17 cellular contexts compared by ENCODE assay signal in the genomic region with DNA sequence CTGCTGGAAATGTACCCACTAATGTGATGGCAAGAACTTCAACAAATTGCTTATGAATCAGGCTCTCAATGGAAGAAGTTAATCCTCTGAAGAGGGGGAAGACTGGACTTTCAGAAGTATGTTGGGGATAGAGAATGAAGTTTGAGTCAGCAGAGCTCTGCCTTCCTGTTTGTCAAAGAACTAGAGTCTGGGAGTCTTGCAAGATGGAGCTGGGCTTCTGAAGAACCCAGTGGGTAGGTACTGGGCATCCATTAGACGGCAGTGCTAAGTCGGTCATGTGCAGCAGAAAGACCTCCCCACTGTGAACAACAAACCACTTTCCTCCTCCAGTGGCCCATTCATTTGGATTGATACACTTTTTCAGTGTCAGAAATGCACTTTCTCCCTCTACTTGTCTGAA. TPM values are rescaled to one million over a fixed set of nuclear protein-coding genes. Genes with fewer than 3 reads are reported as not detected.
DNase-seq lines count a peak whose midpoint lies in the region; ATAC-seq and TF ChIP-seq lines count a peak whose summit lies in the region.
"Had no signal": no experiment of that assay in that cellular context is flagged by ENCODE, and none has a peak within 500 bp of the region (broad histone marks: within the 10 kb centered on the region; RNA-seq: fewer than 3 reads in every experiment).

No MANE protein-coding gene starts in this region.

- peak; percentile 29 for ATAC-seq in activated CD8-positive, alpha-beta T cell treated with anti-CD3 and anti-CD28 coated beads for 36 hours
- ATAC-seq in activated CD8-positive, alpha-beta T cell treated with anti-CD3 and anti-CD28 coated beads, Interleukin-2, amount 10 ng/mL, durations not matched to agents 7 days and 5 days = no peak
- ATAC-seq in GM18909 (IDR thresholded peaks at IDR 0.05; ENCODE audit: poor library complexity, unreplicated experiment) = no peak

- H3K27ac ChIP-seq in CD4-positive, alpha-beta memory T cell (ENCODE audit: low read depth, low read length) = no peak overlapping the region
- no peak overlapping the region for H3K27ac ChIP-seq in osteoblast (ENCODE audit: low read depth, low read length)
- H3K27ac ChIP-seq: Peyer's patch had no signal

- peaks cover 43% of the 10 kb centered on the region for H3K4me1 Mint-ChIP-seq in activated CD8-positive, alpha-beta T cell treated with anti-CD3 and anti-CD28 coated beads for 36 hours (ENCODE audit: low read depth)
- H3K4me1 Mint-ChIP-seq in activated CD8-positive, alpha-beta T cell treated with anti-CD3 and anti-CD28 coated beads, Interleukin-2, amount 10 ng/mL, durations not matched to agents 7 days and 5 days (ENCODE audit: low read depth) = peaks cover 37% of the 10 kb centered on the region
- peaks cover 44 to 80% (median 53%) of the 10 kb centered on the region in 4 donors for H3K4me1 Mint-ChIP-seq in CD4-positive, alpha-beta memory T cell
- H3K4me1 Mint-ChIP-seq in activated T-helper 2 cell treated with anti-CD3 and anti-CD28 coated beads, Interferon-gamma antibody, Interleukin-2, Interleukin-4, amounts not matched to agents 10 μg/mL and 5 μg/mL and 100 μg/mL, durations not matched to agents 14 hours and 24 hours and 36 hours (ENCODE audit: low read depth) = peaks cover 61% of the 10 kb centered on the region

- intact Hi-C loops in activated CD8-positive, alpha-beta T cell treated with anti-CD3 and anti-CD28 coated beads for 36 hours (cut with micrococcal nuclease) = no loop called here
- intact Hi-C loops in CD4-positive, alpha-beta memory T cell (cut with micrococcal nuclease) = no loop called here
- intact Hi-C loops in activated T-helper 2 cell treated with anti-CD3 and anti-CD28 coated beads, Interferon-gamma antibody, Interleukin-2, Interleukin-4, amounts not matched to agents 10 μg/mL and 5 μg/mL and 100 μg/mL, durations not matched to agents 14 hours and 24 hours and 36 hours (cut with micrococcal nuclease) = no loop called here
- intact Hi-C loops in posterior vena cava (cut with DNase I) = no loop called here

- peaks cover 2% of the 10 kb centered on the region for H3K79me2 ChIP-seq in osteoblast (ENCODE audit: insufficient read depth, low read length)

- no peak overlapping the region for H3K4me3 ChIP-seq in CD4-positive, alpha-beta memory T cell (ENCODE audit: low read length in 2 of 2)
- no peak overlapping the region for H3K4me3 ChIP-seq in osteoblast (ENCODE audit: insufficient read depth, low read length)
- H3K4me3 ChIP-seq: HAP-1, Peyer's patch had no signal

- H3K27me3 ChIP-seq in CD4-positive, alpha-beta memory T cell (ENCODE audit: insufficient read depth, low read length) = no peaks in the 10 kb centered on the region
- H3K27me3 ChIP-seq in osteoblast (ENCODE audit: insufficient read depth, low read length) = no peaks in the 10 kb centered on the region
- H3K27me3 ChIP-seq: Peyer's patch had no signal

- H3K9me3 Mint-ChIP-seq in activated CD8-positive, alpha-beta T cell treated with anti-CD3 and anti-CD28 coated beads for 36 hours = no peaks in the 10 kb centered on the region
- H3K9me3 Mint-ChIP-seq in activated CD8-positive, alpha-beta T cell treated with anti-CD3 and anti-CD28 coated beads, Interleukin-2, amount 10 ng/mL, durations not matched to agents 7 days and 5 days (ENCODE audit: insufficient read depth) = no peaks in the 10 kb centered on the region
- H3K9me3 Mint-ChIP-seq in CD4-positive, alpha-beta memory T cell = no peaks in the 10 kb centered on the region
- H3K9me3 Mint-ChIP-seq in activated T-helper 2 cell treated with anti-CD3 and anti-CD28 coated beads, Interferon-gamma antibody, Interleukin-2, Interleukin-4, amounts not matched to agents 10 μg/mL and 5 μg/mL and 100 μg/mL, durations not matched to agents 14 hours and 24 hours and 36 hours = no peaks in the 10 kb centered on the region
- H3K9me3 Mint-ChIP-seq: IgD-negative memory B cell had no signal

- peaks cover 26% of the 10 kb centered on the region for H3K36me3 ChIP-seq in CD4-positive, alpha-beta memory T cell (ENCODE audit: insufficient read depth, low read length)
- peaks cover 10% of the 10 kb centered on the region for H3K36me3 ChIP-seq in osteoblast (ENCODE audit: insufficient read depth, low read length)

- H3K27ac Mint-ChIP-seq in activated CD8-positive, alpha-beta T cell treated with anti-CD3 and anti-CD28 coated beads for 36 hours = peak overlapping the region; percentile 6
- no peak overlapping the region for H3K27ac Mint-ChIP-seq in activated CD8-positive, alpha-beta T cell treated with anti-CD3 and anti-CD28 coated beads, Interleukin-2, amount 10 ng/mL, durations not matched to agents 7 days and 5 days
- H3K27ac Mint-ChIP-seq in CD4-positive, alpha-beta memory T cell = peak overlapping the region; percentile 3 to 69 (median 50)
- peak overlapping the region; percentile 70 for H3K27ac Mint-ChIP-seq in activated T-helper 2 cell treated with anti-CD3 and anti-CD28 coated beads, Interferon-gamma antibody, Interleukin-2, Interleukin-4, amounts not matched to agents 10 μg/mL and 5 μg/mL and 100 μg/mL, durations not matched to agents 14 hours and 24 hours and 36 hours

- no peaks in the 10 kb centered on the region for H4K20me1 ChIP-seq in osteoblast (ENCODE audit: insufficient read depth, low read length)

- no peak for DNase-seq in activated CD8-positive, alpha-beta T cell treated with anti-CD3 and anti-CD28 coated beads for 36 hours
- DNase-seq in activated CD8-positive, alpha-beta T cell treated with anti-CD3 and anti-CD28 coated beads, Interleukin-2, amount 10 ng/mL, durations not matched to agents 7 days and 5 days = no peak
- DNase-seq in CD4-positive, alpha-beta memory T cell = no peak
- DNase-seq in activated T-helper 2 cell treated with anti-CD3 and anti-CD28 coated beads, Interferon-gamma antibody, Interleukin-2, Interleukin-4, amounts not matched to agents 10 μg/mL and 5 μg/mL and 100 μg/mL, durations not matched to agents 14 hours and 24 hours and 36 hours (ENCODE audit: low spot score) = no peak
- peak; percentile 65 for DNase-seq in osteoblast (ENCODE audit: insufficient read length, low spot score, missing footprints)
- no peak for DNase-seq in T1000 (lab: John Stamatoyannopoulos, UW)
- DNase-seq in posterior vena cava (ENCODE audit: low spot score) = no peak
- DNase-seq: C1 segment of cervical spinal cord, Calu3, NCI-H1417, NCI-H1930, NCI-H2171, NCI-H510A, Peyer's patch had no signal

- H3K4me1 ChIP-seq in CD4-positive, alpha-beta memory T cell (ENCODE audit: insufficient read depth, low read length) = peaks cover 46% of the 10 kb centered on the region
- H3K4me1 ChIP-seq in osteoblast (ENCODE audit: insufficient read depth, low read length) = peaks cover 4% of the 10 kb centered on the region
- H3K4me1 ChIP-seq: Peyer's patch had no signal

- peaks cover 79% of the 10 kb centered on the region for H3K36me3 Mint-ChIP-seq in activated CD8-positive, alpha-beta T cell treated with anti-CD3 and anti-CD28 coated beads for 36 hours (ENCODE audit: low read depth)
- H3K36me3 Mint-ChIP-seq in activated CD8-positive, alpha-beta T cell treated with anti-CD3 and anti-CD28 coated beads, Interleukin-2, amount 10 ng/mL, durations not matched to agents 7 days and 5 days (ENCODE audit: low read depth) = peaks cover 77% of the 10 kb centered on the region
- H3K36me3 Mint-ChIP-seq in CD4-positive, alpha-beta memory T cell = peaks cover 56 to 83% of the 10 kb centered on the region in 2 donors
- peaks cover 85% of the 10 kb centered on the region for H3K36me3 Mint-ChIP-seq in activated T-helper 2 cell treated with anti-CD3 and anti-CD28 coated beads, Interferon-gamma antibody, Interleukin-2, Interleukin-4, amounts not matched to agents 10 μg/mL and 5 μg/mL and 100 μg/mL, durations not matched to agents 14 hours and 24 hours and 36 hours (ENCODE audit: low read depth)

- TF ChIP-seq CTCF in activated CD8-positive, alpha-beta T cell treated with anti-CD3 and anti-CD28 coated beads for 36 hours (IDR thresholded peaks at IDR 0.05) = no peak
- no peak for TF ChIP-seq CTCF in osteoblast (IDR thresholded peaks at IDR 0.05; ENCODE audit: extremely low read depth, low read depth, low read length)

- CTCF ChIA-PET in activated CD8-positive, alpha-beta T cell treated with anti-CD3 and anti-CD28 coated beads for 36 hours (lab: Charles Lee) = no interaction called here
- CTCF ChIA-PET in activated CD8-positive, alpha-beta T cell treated with anti-CD3 and anti-CD28 coated beads, Interleukin-2, amount 10 ng/mL, durations not matched to agents 7 days and 5 days (lab: Charles Lee) = interaction anchor here (1.0 kb wide), 2 partner anchors 9 to 14 kb away, joined by 3 read pairs; no protein-coding TSS in a partner anchor
- CTCF ChIA-PET in CD4-positive, alpha-beta memory T cell (lab: Charles Lee; ENCODE audit: partially characterized antibody) = interaction anchor here (12.1 kb wide), 1 partner anchor 14 kb away, joined by 114 read pairs; no protein-coding TSS in a partner anchor

- no peak overlapping the region for H2AFZ ChIP-seq in osteoblast (ENCODE audit: low read length)

- POLR2A ChIA-PET in activated CD8-positive, alpha-beta T cell treated with anti-CD3 and anti-CD28 coated beads for 36 hours (lab: Charles Lee) = no interaction called here
- POLR2A ChIA-PET in activated CD8-positive, alpha-beta T cell treated with anti-CD3 and anti-CD28 coated beads, Interleukin-2, amount 10 ng/mL, durations not matched to agents 7 days and 5 days (lab: Charles Lee) = no interaction called here
- POLR2A ChIA-PET in CD4-positive, alpha-beta memory T cell (lab: Charles Lee; ENCODE audit: partially characterized antibody) = no interaction called here

- H3K9me3 ChIP-seq in CD4-positive, alpha-beta memory T cell (ENCODE audit: control insufficient read depth in 1 of 2, low read length in 2 of 2) = no peaks in the 10 kb centered on the region
- H3K9me3 ChIP-seq in osteoblast (ENCODE audit: low read depth, low read length) = no peaks in the 10 kb centered on the region
- H3K9me3 ChIP-seq: HAP-1, Peyer's patch had no signal

- H3K27me3 Mint-ChIP-seq in activated CD8-positive, alpha-beta T cell treated with anti-CD3 and anti-CD28 coated beads for 36 hours = no peaks in the 10 kb centered on the region
- H3K27me3 Mint-ChIP-seq in activated CD8-positive, alpha-beta T cell treated with anti-CD3 and anti-CD28 coated beads, Interleukin-2, amount 10 ng/mL, durations not matched to agents 7 days and 5 days (ENCODE audit: low read depth) = no peaks in the 10 kb centered on the region
- H3K27me3 Mint-ChIP-seq in CD4-positive, alpha-beta memory T cell = no peaks in the 10 kb centered on the region
- H3K27me3 Mint-ChIP-seq in activated T-helper 2 cell treated with anti-CD3 and anti-CD28 coated beads, Interferon-gamma antibody, Interleukin-2, Interleukin-4, amounts not matched to agents 10 μg/mL and 5 μg/mL and 100 μg/mL, durations not matched to agents 14 hours and 24 hours and 36 hours (ENCODE audit: low read depth) = no peaks in the 10 kb centered on the region
- H3K27me3 Mint-ChIP-seq: IgD-negative memory B cell had no signal

- no peak overlapping the region for H3K4me2 ChIP-seq in osteoblast (ENCODE audit: insufficient read depth, low read length)

- no peak overlapping the region for H3K4me3 Mint-ChIP-seq in activated CD8-positive, alpha-beta T cell treated with anti-CD3 and anti-CD28 coated beads for 36 hours
- no peak overlapping the region for H3K4me3 Mint-ChIP-seq in activated CD8-positive, alpha-beta T cell treated with anti-CD3 and anti-CD28 coated beads, Interleukin-2, amount 10 ng/mL, durations not matched to agents 7 days and 5 days
- no peak overlapping the region for H3K4me3 Mint-ChIP-seq in CD4-positive, alpha-beta memory T cell
- H3K4me3 Mint-ChIP-seq in activated T-helper 2 cell treated with anti-CD3 and anti-CD28 coated beads, Interferon-gamma antibody, Interleukin-2, Interleukin-4, amounts not matched to agents 10 μg/mL and 5 μg/mL and 100 μg/mL, durations not matched to agents 14 hours and 24 hours and 36 hours (ENCODE audit: low read depth) = no peak overlapping the region
- H3K4me3 Mint-ChIP-seq: IgD-negative memory B cell had no signal

RNA-seq across cellular contexts. Expression of a gene that starts 34.6 kb away (rescaled TPM):
- 10 to 100 TPM; 59.6 to 60.5 TPM for total RNA-seq in activated CD8-positive, alpha-beta T cell treated with anti-CD3 and anti-CD28 coated beads for 36 hours
- total RNA-seq in activated CD8-positive, alpha-beta T cell treated with anti-CD3 and anti-CD28 coated beads, Interleukin-2, amount 10 ng/mL, durations not matched to agents 7 days and 5 days = 10 to 100 TPM; 71.2 to 80.7 TPM
- total RNA-seq in CD4-positive, alpha-beta memory T cell = 10 to 100 TPM; 59.4 to 69.0 TPM
- 10 to 100 TPM; 12.1 to 20.4 TPM for polyA plus RNA-seq in CD4-positive, alpha-beta memory T cell
- total RNA-seq in activated T-helper 2 cell treated with anti-CD3 and anti-CD28 coated beads, Interferon-gamma antibody, Interleukin-2, Interleukin-4, amounts not matched to agents 10 μg/mL and 5 μg/mL and 100 μg/mL, durations not matched to agents 14 hours and 24 hours and 36 hours = 59.4 and 62.1 TPM in 2 replicates
- total RNA-seq in osteoblast (25.6 and 29.7 TPM in 2 replicates), posterior vena cava (10 to 100 TPM; 24.6 to 26.9 TPM)
